8 cellular contexts compared by ENCODE assay signal in genomic region chr14:91154851-91155625, GRCh38. TPM values are rescaled to one million over a fixed set of nuclear protein-coding genes. Genes with fewer than 3 reads are reported as not detected.
A peak's percentile ranks its signal among the peaks of the same experiment; 100 is the strongest.
DNase-seq lines count a peak whose midpoint lies in the region; ATAC-seq lines count a peak whose summit lies in the region.

No MANE protein-coding gene starts in this region.

- H3K4me3 Mint-ChIP-seq in T-helper 2 cell treated with Interferon-gamma antibody and Interleukin-4, amounts not matched to agents 5 μg/mL and 100 μg/mL, for 36 hours, result no peak overlapping the region
- no peak overlapping the region for H3K4me3 Mint-ChIP-seq in stimulated activated naive CD8-positive, alpha-beta T cell treated with anti-CD3 and anti-CD28 coated beads, Interleukin-15, amount 100 ng/mL, for 72 hours

- H3K9me3 Mint-ChIP-seq in T-helper 2 cell treated with Interferon-gamma antibody and Interleukin-4, amounts not matched to agents 5 μg/mL and 100 μg/mL, for 36 hours, result no peaks in the 10 kb centered on the region
- H3K9me3 Mint-ChIP-seq in stimulated activated naive CD8-positive, alpha-beta T cell treated with anti-CD3 and anti-CD28 coated beads, Interleukin-15, amount 100 ng/mL, for 72 hours, result no peaks in the 10 kb centered on the region

- no peaks in the 10 kb centered on the region for H3K27me3 ChIP-seq in right cardiac atrium (ENCODE audit: control insufficient read depth, insufficient read depth)

- peak; percentile 78 for DNase-seq in EH (ENCODE audit: low read depth)
- DNase-seq in NCI-H1092 (lab: John Stamatoyannopoulos, UW), result peak; percentile 82
- DNase-seq in T-helper 2 cell treated with Interferon-gamma antibody and Interleukin-4, amounts not matched to agents 5 μg/mL and 100 μg/mL, for 36 hours (ENCODE audit: low spot score), result no peak
- peak in 2 of 3 donors; percentile 62 to 78 for DNase-seq in right cardiac atrium
- no peak for DNase-seq in stimulated activated naive CD8-positive, alpha-beta T cell treated with anti-CD3 and anti-CD28 coated beads, Interleukin-15, amount 100 ng/mL, for 72 hours
- DNase-seq in hippocampal formation (lab: John Stamatoyannopoulos, UW), result no peak
- no peak for DNase-seq in middle frontal gyrus (ENCODE audit: extremely low spot score, low spot score)
- DNase-seq in KG1 (lab: John Stamatoyannopoulos, UW), result no peak

- peak; percentile 76 to 82 for ATAC-seq in right cardiac atrium
- peak; percentile 70 for ATAC-seq in stimulated activated naive CD8-positive, alpha-beta T cell treated with anti-CD3 and anti-CD28 coated beads, Interleukin-15, amount 100 ng/mL, for 72 hours

- intact Hi-C loops in right cardiac atrium (cut with DNase I), result loop anchor here in 1 of 4 donors (10.0 kb wide), 1 partner anchor 90 kb away; the partner anchor contains the start of gene RPS6KA5

- WGBS in right cardiac atrium, result 36% methylated on average over 16 of the region's 16 CpGs

- no peaks in the 10 kb centered on the region for H3K27me3 Mint-ChIP-seq in T-helper 2 cell treated with Interferon-gamma antibody and Interleukin-4, amounts not matched to agents 5 μg/mL and 100 μg/mL, for 36 hours (ENCODE audit: low read depth)
- no peaks in the 10 kb centered on the region for H3K27me3 Mint-ChIP-seq in stimulated activated naive CD8-positive, alpha-beta T cell treated with anti-CD3 and anti-CD28 coated beads, Interleukin-15, amount 100 ng/mL, for 72 hours

- H3K4me1 ChIP-seq in right cardiac atrium (ENCODE audit: control insufficient read depth, insufficient read depth, low read length), result peaks cover 6% of the 10 kb centered on the region

- no peaks in the 10 kb centered on the region for H3K9me3 ChIP-seq in right cardiac atrium (ENCODE audit: control insufficient read depth, low read length)

- H3K27ac Mint-ChIP-seq in T-helper 2 cell treated with Interferon-gamma antibody and Interleukin-4, amounts not matched to agents 5 μg/mL and 100 μg/mL, for 36 hours, result peak overlapping the region; percentile 21
- H3K27ac Mint-ChIP-seq in stimulated activated naive CD8-positive, alpha-beta T cell treated with anti-CD3 and anti-CD28 coated beads, Interleukin-15, amount 100 ng/mL, for 72 hours, result peak overlapping the region; percentile 30 to 95

- peaks cover 14% of the 10 kb centered on the region for H3K4me1 Mint-ChIP-seq in T-helper 2 cell treated with Interferon-gamma antibody and Interleukin-4, amounts not matched to agents 5 μg/mL and 100 μg/mL, for 36 hours (ENCODE audit: low read depth)
- peaks cover 14% of the 10 kb centered on the region for H3K4me1 Mint-ChIP-seq in stimulated activated naive CD8-positive, alpha-beta T cell treated with anti-CD3 and anti-CD28 coated beads, Interleukin-15, amount 100 ng/mL, for 72 hours

- peaks cover 43% of the 10 kb centered on the region for H3K36me3 Mint-ChIP-seq in T-helper 2 cell treated with Interferon-gamma antibody and Interleukin-4, amounts not matched to agents 5 μg/mL and 100 μg/mL, for 36 hours (ENCODE audit: low read depth)

- H3K27ac ChIP-seq in right cardiac atrium (ENCODE audit: low read length), result peak overlapping the region; percentile 65

- H3K4me3 ChIP-seq in right cardiac atrium (ENCODE audit: low read length), result no peak overlapping the region

RNA-seq across cellular contexts. Expression of gene DGLUCY, which starts 41.2 kb away (rescaled TPM):
- total RNA-seq in right cardiac atrium, result 100 to 1,000 TPM; 145 to 208 (median 179) TPM
- polyA plus RNA-seq in right cardiac atrium, result 112 TPM

Comparison
In these comparisons a context has a peak if more than half of its experiments do, and no peak if none do; other contexts are left out.
1. DNase-seq: peak in EH (single experiment), NCI-H1092 (single experiment) and right cardiac atrium (2 of 3); none in T-helper 2 cell treated with Interferon-gamma antibody and Interleukin-4, amounts not matched to agents 5 μg/mL and 100 μg/mL, for 36 hours (single experiment), stimulated activated naive CD8-positive, alpha-beta T cell treated with anti-CD3 and anti-CD28 coated beads, Interleukin-15, amount 100 ng/mL, for 72 hours (0 of 2), hippocampal formation (0 of 2), middle frontal gyrus (single experiment) and KG1 (single experiment).